1 cellular context compared by ENCODE assay signal in the genomic region with DNA sequence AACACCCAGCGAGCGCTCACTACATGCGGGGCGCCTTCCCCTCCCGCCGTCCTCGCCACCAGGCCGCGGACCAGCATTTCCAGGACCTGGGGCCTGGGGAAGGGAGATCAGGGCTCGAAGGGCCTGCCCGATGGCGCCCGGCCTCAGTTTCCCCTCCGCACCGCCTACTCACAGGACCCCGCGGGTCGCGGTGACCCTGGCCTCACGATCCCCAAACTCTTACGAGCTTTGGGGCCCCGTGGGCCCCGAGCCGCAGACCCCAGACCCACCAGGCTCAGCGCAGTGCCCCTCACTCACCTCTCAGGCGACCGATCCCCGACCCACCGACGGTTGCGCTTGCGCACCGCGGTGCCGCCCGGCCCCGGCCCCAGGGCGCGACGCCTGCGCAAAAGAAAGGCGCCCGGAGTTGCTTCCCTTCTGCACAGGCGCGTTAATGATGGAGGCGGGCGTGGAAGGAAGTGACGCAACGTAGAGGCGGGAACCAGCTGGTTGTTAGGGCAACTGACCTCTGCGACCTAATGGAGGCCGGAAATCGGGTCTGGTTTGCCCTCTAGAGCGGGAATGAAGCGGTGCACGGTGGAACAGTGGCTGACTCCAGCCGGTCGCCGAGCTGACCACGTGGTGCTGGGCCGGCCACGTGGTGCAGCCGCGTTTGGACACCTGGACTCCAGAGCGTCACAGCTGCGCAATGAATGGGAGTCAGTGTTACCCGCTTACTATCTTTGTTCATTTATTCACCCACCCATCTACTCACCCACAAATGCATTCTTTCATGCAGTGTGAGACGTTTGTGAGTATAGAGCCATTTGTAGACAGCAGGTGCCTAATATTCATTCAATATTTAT.
TF ChIP-seq lines count a peak whose summit lies in the region.

Gene SGTA (minus strand): TSS at position 338 of the 845 bp plus-strand sequence. CDS start 14,205 bp downstream, outside the sequence.

TF ChIP-seq in GM12878, 131 proteins besides CTCF, POLR2A, EP300 and RAD21 (continued from another document and continues in another):
- TF ChIP-seq ZNF592 (IDR thresholded peaks at IDR 0.05) (no peak), RB1 (IDR thresholded peaks at IDR 0.05; ENCODE audit: borderline replicate concordance) (0 out of 2 replicates have a peak, but pooled peaks have one; percentile 57), IRF5 (IDR thresholded peaks at IDR 0.05; ENCODE audit: borderline replicate concordance) (no peak), IRF4 (IDR thresholded peaks at IDR 0.05; ENCODE audit: low read depth, low read length) (peak; percentile 79), BCL3 (IDR thresholded peaks at IDR 0.05; ENCODE audit: borderline replicate concordance, insufficient read depth, low read depth, low read length, poor library complexity, severe bottlenecking) (no peak), REST (IDR thresholded peaks at IDR 0.05; ENCODE audit: low read depth, low read length) (no peak), IKZF1 (conservative IDR thresholded peaks at IDR 0.05) (peak; percentile 98), CREB1 (IDR thresholded peaks at IDR 0.05; ENCODE audit: low read depth) (peak; percentile 98), CHD4 (IDR thresholded peaks at IDR 0.05) (no peak), USF2 (IDR thresholded peaks at IDR 0.05; ENCODE audit: borderline replicate concordance, low read depth, low read length) (peak; percentile 99), SIN3A (IDR thresholded peaks at IDR 0.05; ENCODE audit: low read depth, low read length) (peak; percentile 82), MEF2A (IDR thresholded peaks at IDR 0.05; ENCODE audit: insufficient read depth, low read depth, low read length) (no peak), RBBP5 (conservative IDR thresholded peaks at IDR 0.05) (no peak), TBL1XR1 (IDR thresholded peaks at IDR 0.05; ENCODE audit: low read depth, low read length) (peak; percentile 68; the same call in 1 of the 2 replicates), MYC (IDR thresholded peaks at IDR 0.05; ENCODE audit: insufficient read depth, insufficient read length, insufficient replicate concordance, low read length, severe bottlenecking) (peak; percentile 95), SRF (IDR thresholded peaks at IDR 0.05; ENCODE audit: low read depth in 2 of 2, low read length in 2 of 2) (peak; percentile 12 to 13; a peak in 1 of 4 replicates), ZNF384 (IDR thresholded peaks at IDR 0.05; ENCODE audit: borderline replicate concordance, low read depth, low read length) (no peak)
- TF ChIP-seq, protein P1, sequence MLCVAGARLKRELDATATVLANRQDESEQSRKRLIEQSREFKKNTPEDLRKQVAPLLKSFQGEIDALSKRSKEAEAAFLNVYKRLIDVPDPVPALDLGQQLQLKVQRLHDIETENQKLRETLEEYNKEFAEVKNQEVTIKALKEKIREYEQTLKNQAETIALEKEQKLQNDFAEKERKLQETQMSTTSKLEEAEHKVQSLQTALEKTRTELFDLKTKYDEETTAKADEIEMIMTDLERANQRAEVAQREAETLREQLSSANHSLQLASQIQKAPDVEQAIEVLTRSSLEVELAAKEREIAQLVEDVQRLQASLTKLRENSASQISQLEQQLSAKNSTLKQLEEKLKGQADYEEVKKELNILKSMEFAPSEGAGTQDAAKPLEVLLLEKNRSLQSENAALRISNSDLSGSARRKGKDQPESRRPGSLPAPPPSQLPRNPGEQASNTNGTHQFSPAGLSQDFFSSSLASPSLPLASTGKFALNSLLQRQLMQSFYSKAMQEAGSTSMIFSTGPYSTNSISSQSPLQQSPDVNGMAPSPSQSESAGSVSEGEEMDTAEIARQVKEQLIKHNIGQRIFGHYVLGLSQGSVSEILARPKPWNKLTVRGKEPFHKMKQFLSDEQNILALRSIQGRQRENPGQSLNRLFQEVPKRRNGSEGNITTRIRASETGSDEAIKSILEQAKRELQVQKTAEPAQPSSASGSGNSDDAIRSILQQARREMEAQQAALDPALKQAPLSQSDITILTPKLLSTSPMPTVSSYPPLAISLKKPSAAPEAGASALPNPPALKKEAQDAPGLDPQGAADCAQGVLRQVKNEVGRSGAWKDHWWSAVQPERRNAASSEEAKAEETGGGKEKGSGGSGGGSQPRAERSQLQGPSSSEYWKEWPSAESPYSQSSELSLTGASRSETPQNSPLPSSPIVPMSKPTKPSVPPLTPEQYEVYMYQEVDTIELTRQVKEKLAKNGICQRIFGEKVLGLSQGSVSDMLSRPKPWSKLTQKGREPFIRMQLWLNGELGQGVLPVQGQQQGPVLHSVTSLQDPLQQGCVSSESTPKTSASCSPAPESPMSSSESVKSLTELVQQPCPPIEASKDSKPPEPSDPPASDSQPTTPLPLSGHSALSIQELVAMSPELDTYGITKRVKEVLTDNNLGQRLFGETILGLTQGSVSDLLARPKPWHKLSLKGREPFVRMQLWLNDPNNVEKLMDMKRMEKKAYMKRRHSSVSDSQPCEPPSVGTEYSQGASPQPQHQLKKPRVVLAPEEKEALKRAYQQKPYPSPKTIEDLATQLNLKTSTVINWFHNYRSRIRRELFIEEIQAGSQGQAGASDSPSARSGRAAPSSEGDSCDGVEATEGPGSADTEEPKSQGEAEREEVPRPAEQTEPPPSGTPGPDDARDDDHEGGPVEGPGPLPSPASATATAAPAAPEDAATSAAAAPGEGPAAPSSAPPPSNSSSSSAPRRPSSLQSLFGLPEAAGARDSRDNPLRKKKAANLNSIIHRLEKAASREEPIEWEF (IDR thresholded peaks at IDR 0.05; ENCODE audit: insufficient replicate concordance, low read depth, low read length): no peak
- TF ChIP-seq, protein P2, sequence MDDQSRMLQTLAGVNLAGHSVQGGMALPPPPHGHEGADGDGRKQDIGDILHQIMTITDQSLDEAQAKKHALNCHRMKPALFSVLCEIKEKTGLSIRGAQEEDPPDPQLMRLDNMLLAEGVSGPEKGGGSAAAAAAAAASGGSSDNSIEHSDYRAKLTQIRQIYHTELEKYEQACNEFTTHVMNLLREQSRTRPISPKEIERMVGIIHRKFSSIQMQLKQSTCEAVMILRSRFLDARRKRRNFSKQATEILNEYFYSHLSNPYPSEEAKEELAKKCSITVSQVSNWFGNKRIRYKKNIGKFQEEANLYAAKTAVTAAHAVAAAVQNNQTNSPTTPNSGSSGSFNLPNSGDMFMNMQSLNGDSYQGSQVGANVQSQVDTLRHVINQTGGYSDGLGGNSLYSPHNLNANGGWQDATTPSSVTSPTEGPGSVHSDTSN (IDR thresholded peaks at IDR 0.05; ENCODE audit: insufficient replicate concordance, low read depth, low read length): peak; percentile 34
- TF ChIP-seq, protein P3, sequence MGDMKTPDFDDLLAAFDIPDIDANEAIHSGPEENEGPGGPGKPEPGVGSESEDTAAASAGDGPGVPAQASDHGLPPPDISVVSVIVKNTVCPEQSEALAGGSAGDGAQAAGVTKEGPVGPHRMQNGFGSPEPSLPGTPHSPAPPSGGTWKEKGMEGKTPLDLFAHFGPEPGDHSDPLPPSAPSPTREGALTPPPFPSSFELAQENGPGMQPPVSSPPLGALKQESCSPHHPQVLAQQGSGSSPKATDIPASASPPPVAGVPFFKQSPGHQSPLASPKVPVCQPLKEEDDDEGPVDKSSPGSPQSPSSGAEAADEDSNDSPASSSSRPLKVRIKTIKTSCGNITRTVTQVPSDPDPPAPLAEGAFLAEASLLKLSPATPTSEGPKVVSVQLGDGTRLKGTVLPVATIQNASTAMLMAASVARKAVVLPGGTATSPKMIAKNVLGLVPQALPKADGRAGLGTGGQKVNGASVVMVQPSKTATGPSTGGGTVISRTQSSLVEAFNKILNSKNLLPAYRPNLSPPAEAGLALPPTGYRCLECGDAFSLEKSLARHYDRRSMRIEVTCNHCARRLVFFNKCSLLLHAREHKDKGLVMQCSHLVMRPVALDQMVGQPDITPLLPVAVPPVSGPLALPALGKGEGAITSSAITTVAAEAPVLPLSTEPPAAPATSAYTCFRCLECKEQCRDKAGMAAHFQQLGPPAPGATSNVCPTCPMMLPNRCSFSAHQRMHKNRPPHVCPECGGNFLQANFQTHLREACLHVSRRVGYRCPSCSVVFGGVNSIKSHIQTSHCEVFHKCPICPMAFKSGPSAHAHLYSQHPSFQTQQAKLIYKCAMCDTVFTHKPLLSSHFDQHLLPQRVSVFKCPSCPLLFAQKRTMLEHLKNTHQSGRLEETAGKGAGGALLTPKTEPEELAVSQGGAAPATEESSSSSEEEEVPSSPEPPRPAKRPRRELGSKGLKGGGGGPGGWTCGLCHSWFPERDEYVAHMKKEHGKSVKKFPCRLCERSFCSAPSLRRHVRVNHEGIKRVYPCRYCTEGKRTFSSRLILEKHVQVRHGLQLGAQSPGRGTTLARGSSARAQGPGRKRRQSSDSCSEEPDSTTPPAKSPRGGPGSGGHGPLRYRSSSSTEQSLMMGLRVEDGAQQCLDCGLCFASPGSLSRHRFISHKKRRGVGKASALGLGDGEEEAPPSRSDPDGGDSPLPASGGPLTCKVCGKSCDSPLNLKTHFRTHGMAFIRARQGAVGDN (IDR thresholded peaks at IDR 0.05): peak; percentile 93
